ENCODE assay signal across 25 cellular contexts in the genomic region with DNA sequence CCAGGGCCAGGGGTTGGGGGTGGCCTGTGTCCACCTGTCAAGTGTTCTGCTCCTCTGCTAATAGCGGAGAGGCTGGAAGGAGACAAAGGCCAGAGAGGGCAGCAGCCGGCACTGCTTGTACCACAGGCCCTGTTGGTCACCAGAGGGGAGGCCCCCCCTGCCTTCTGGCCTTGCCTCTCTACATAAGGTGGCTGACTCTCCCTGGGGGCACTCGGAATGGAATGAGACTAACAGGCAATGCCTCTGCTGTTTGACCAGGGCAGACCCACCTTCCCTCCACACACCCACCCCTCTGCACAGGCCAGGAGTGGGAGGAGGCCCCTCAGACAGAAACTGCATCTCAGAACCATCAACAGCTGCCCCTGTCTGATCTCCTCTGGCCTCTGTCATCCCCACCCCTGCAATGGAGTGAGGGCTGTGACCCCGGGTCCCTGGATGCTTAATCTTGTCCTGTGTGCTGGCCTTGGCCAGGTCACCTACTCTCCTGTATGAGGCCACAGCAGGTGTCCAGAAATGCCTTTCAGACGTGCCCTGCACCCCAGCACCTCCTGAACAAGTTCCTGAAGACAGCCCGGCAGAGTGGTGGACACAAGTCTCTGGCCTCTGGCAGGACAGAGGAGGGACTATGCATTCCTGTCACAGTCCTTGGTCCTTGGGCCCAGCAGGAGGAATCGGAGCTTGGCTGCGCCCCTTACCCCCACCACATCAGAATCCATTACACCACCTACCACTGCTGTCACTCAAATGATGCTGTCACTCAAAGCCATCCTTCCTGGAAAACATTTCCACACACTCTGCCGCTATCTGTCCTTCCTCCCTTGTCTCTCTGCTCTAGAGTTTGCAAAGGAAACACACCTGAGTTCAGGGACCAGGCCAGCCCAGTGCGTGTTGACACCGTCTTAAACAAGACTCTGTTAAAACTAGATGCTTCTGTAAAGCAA.
DNase-seq lines count a peak whose midpoint lies in the region; ATAC-seq, FAIRE-seq and TF ChIP-seq lines count a peak whose summit lies in the region.
"Had no signal": no experiment of that assay in that cellular context is flagged by ENCODE, and none has a peak within 500 bp of the region (broad histone marks: within the 10 kb centered on the region; RNA-seq: fewer than 3 reads in every experiment).

No MANE protein-coding gene starts in this region.

- H3K27me3 Mint-ChIP-seq in activated CD4-positive, alpha-beta memory T cell treated with anti-CD3 and anti-CD28 coated beads, Interleukin-2, amount 10 ng/mL, durations not matched to agents 7 days and 5 days: no peaks in the 10 kb centered on the region
- H3K27me3 Mint-ChIP-seq in activated CD4-positive, alpha-beta memory T cell treated with anti-CD3 and anti-CD28 coated beads for 36 hours: no peaks in the 10 kb centered on the region
- H3K27me3 Mint-ChIP-seq in activated naive CD8-positive, alpha-beta T cell treated with anti-CD3 and anti-CD28 coated beads, Interleukin-2, amount 10 ng/mL, durations not matched to agents 7 days and 5 days: no peaks in the 10 kb centered on the region

- intact Hi-C loops in activated CD4-positive, alpha-beta memory T cell treated with anti-CD3 and anti-CD28 coated beads for 36 hours (cut with micrococcal nuclease): no loop called here
- intact Hi-C loops in kidney (cut with DNase I): no loop called here
- intact Hi-C loops in sigmoid colon (cut with DNase I): no loop called here

- TF ChIP-seq POLR2A in sigmoid colon (IDR thresholded peaks at IDR 0.05): no peak

- no peak overlapping the region for H3K9ac ChIP-seq in kidney (ENCODE audit: low read length in 2 of 2)
- H3K9ac ChIP-seq: GM23248, neural progenitor cell had no signal

- POLR2A ChIA-PET in activated CD4-positive, alpha-beta memory T cell treated with anti-CD3 and anti-CD28 coated beads, Interleukin-2, amount 10 ng/mL, durations not matched to agents 7 days and 5 days (lab: Charles Lee): no interaction called here
- POLR2A ChIA-PET in activated CD4-positive, alpha-beta memory T cell treated with anti-CD3 and anti-CD28 coated beads for 36 hours (lab: Charles Lee): no interaction called here
- POLR2A ChIA-PET in activated naive CD8-positive, alpha-beta T cell treated with anti-CD3 and anti-CD28 coated beads, Interleukin-2, amount 10 ng/mL, durations not matched to agents 7 days and 5 days (lab: Charles Lee): interaction anchor here (0.6 kb wide), 1 partner anchor 18 kb away, joined by 3 read pairs; no protein-coding TSS in a partner anchor

- 95 to 96% methylated on average over 11 of the region's 11 CpGs for WGBS in sigmoid colon, 2 donors

- no peak for TF ChIP-seq EP300 in sigmoid colon (IDR thresholded peaks at IDR 0.05)

- H3K36me3 Mint-ChIP-seq in activated CD4-positive, alpha-beta memory T cell treated with anti-CD3 and anti-CD28 coated beads, Interleukin-2, amount 10 ng/mL, durations not matched to agents 7 days and 5 days (ENCODE audit: low read depth): peaks cover 65% of the 10 kb centered on the region
- peaks cover 67% of the 10 kb centered on the region for H3K36me3 Mint-ChIP-seq in activated CD4-positive, alpha-beta memory T cell treated with anti-CD3 and anti-CD28 coated beads for 36 hours
- peaks cover 59% of the 10 kb centered on the region for H3K36me3 Mint-ChIP-seq in activated naive CD8-positive, alpha-beta T cell treated with anti-CD3 and anti-CD28 coated beads, Interleukin-2, amount 10 ng/mL, durations not matched to agents 7 days and 5 days

- no peak overlapping the region for H3K4me3 Mint-ChIP-seq in activated CD4-positive, alpha-beta memory T cell treated with anti-CD3 and anti-CD28 coated beads, Interleukin-2, amount 10 ng/mL, durations not matched to agents 7 days and 5 days
- H3K4me3 Mint-ChIP-seq in activated CD4-positive, alpha-beta memory T cell treated with anti-CD3 and anti-CD28 coated beads for 36 hours: no peak overlapping the region
- H3K4me3 Mint-ChIP-seq in activated naive CD8-positive, alpha-beta T cell treated with anti-CD3 and anti-CD28 coated beads, Interleukin-2, amount 10 ng/mL, durations not matched to agents 7 days and 5 days: no peak overlapping the region
- H3K4me3 Mint-ChIP-seq: neural progenitor cell had no signal

- TF ChIP-seq CTCF in kidney (IDR thresholded peaks at IDR 0.05; ENCODE audit: borderline replicate concordance, extremely low read depth, insufficient read depth) (no peak), sigmoid colon (IDR thresholded peaks at IDR 0.05) (no peak)

- H3K9me3 Mint-ChIP-seq in activated CD4-positive, alpha-beta memory T cell treated with anti-CD3 and anti-CD28 coated beads, Interleukin-2, amount 10 ng/mL, durations not matched to agents 7 days and 5 days: peaks cover 22% of the 10 kb centered on the region
- H3K9me3 Mint-ChIP-seq in activated CD4-positive, alpha-beta memory T cell treated with anti-CD3 and anti-CD28 coated beads for 36 hours: peaks cover 36% of the 10 kb centered on the region
- H3K9me3 Mint-ChIP-seq in activated naive CD8-positive, alpha-beta T cell treated with anti-CD3 and anti-CD28 coated beads, Interleukin-2, amount 10 ng/mL, durations not matched to agents 7 days and 5 days: peaks cover 24% of the 10 kb centered on the region

- H3K27ac ChIP-seq in kidney (ENCODE audit: low read depth in 2 of 2, low read length in 2 of 2): no peak overlapping the region
- H3K27ac ChIP-seq in sigmoid colon: no peak overlapping the region
- H3K27ac ChIP-seq: 22Rv1, breast epithelium, gastrocnemius medialis, GM23248, neural progenitor cell, thyroid gland, VCaP had no signal

- FAIRE-seq in kidney (lab: Jason Lieb, UNC) (no peak), urothelium cell line (lab: Jason Lieb, UNC) (no peak)

- H3K36me3 ChIP-seq in kidney (ENCODE audit: control insufficient read depth in 1 of 2, insufficient read depth in 2 of 2, low read length in 2 of 2): peaks cover 11 to 16% of the 10 kb centered on the region in 2 donors
- peaks cover 13 to 36% (median 26%) of the 10 kb centered on the region in 4 donors for H3K36me3 ChIP-seq in sigmoid colon
- H3K36me3 ChIP-seq: breast epithelium had no signal

- H3K4me1 ChIP-seq in kidney (ENCODE audit: control insufficient read depth in 1 of 2, insufficient read depth in 1 of 2, low read depth in 1 of 2, low read length in 2 of 2) (no peaks in the 10 kb centered on the region), sigmoid colon (no peaks in the 10 kb centered on the region)
- H3K4me1 ChIP-seq: breast epithelium, gastrocnemius medialis, neural progenitor cell, thyroid gland had no signal

- H3K9me3 ChIP-seq in kidney (ENCODE audit: control insufficient read depth in 1 of 2, low read length in 2 of 2) (peaks cover 9 to 21% of the 10 kb centered on the region in 2 donors), sigmoid colon (peaks cover 10 to 20% (median 16%) of the 10 kb centered on the region in 4 donors)
- H3K9me3 ChIP-seq: thyroid gland had no signal

- no peak for DNase-seq in activated CD4-positive, alpha-beta memory T cell treated with anti-CD3 and anti-CD28 coated beads, Interleukin-2, amount 10 ng/mL, durations not matched to agents 7 days and 5 days
- no peak for DNase-seq in activated CD4-positive, alpha-beta memory T cell treated with anti-CD3 and anti-CD28 coated beads for 36 hours
- peak; percentile 20 for DNase-seq in activated naive CD8-positive, alpha-beta T cell treated with anti-CD3 and anti-CD28 coated beads, Interleukin-2, amount 10 ng/mL, durations not matched to agents 7 days and 5 days
- DNase-seq in kidney (peak; percentile 30), sigmoid colon (peak; percentile 46), epidermal melanocyte (ENCODE audit: insufficient read length, low spot score) (no peak), urothelium cell line (ENCODE audit: low spot score) (no peak)
- DNase-seq: activated T-cell treated with anti-CD3 and anti-CD28 coated beads, Interleukin-2, amount 50 U/mL, for 1 hour; COR-L47; EL; gastrocnemius medialis; GM23248; kidney glomerular epithelial cell; midbrain; NCI-H2107; NCI-H524; retina; SIG-M5; stimulated activated naive CD4-positive, alpha-beta T cell treated with Interleukin-2 at 50 U/mL for 16 hours; thyroid gland had no signal

- CTCF ChIA-PET in activated CD4-positive, alpha-beta memory T cell treated with anti-CD3 and anti-CD28 coated beads, Interleukin-2, amount 10 ng/mL, durations not matched to agents 7 days and 5 days (lab: Charles Lee): no interaction called here
- CTCF ChIA-PET in activated CD4-positive, alpha-beta memory T cell treated with anti-CD3 and anti-CD28 coated beads for 36 hours (lab: Charles Lee): no interaction called here

- ATAC-seq in activated naive CD8-positive, alpha-beta T cell treated with anti-CD3 and anti-CD28 coated beads, Interleukin-2, amount 10 ng/mL, durations not matched to agents 7 days and 5 days (ENCODE audit: low read depth): no peak
- ATAC-seq in HG03025 (IDR thresholded peaks at IDR 0.05; ENCODE audit: low FRiP score, unreplicated experiment): no peak
- ATAC-seq: gastrocnemius medialis had no signal

- H3K27me3 ChIP-seq in sigmoid colon: no peaks in the 10 kb centered on the region
- H3K27me3 ChIP-seq: breast epithelium, gastrocnemius medialis, neural progenitor cell, thyroid gland had no signal

- H3K4me3 ChIP-seq in kidney (ENCODE audit: low read length in 2 of 2) (no peak overlapping the region), sigmoid colon (no peak overlapping the region)
- H3K4me3 ChIP-seq: breast epithelium, gastrocnemius medialis, GM23248, neural progenitor cell, thyroid gland had no signal

- H3K27ac Mint-ChIP-seq in activated CD4-positive, alpha-beta memory T cell treated with anti-CD3 and anti-CD28 coated beads, Interleukin-2, amount 10 ng/mL, durations not matched to agents 7 days and 5 days: peak overlapping the region; percentile 12
- no peak overlapping the region for H3K27ac Mint-ChIP-seq in activated CD4-positive, alpha-beta memory T cell treated with anti-CD3 and anti-CD28 coated beads for 36 hours
- H3K27ac Mint-ChIP-seq in activated naive CD8-positive, alpha-beta T cell treated with anti-CD3 and anti-CD28 coated beads, Interleukin-2, amount 10 ng/mL, durations not matched to agents 7 days and 5 days: no peak overlapping the region
- H3K27ac Mint-ChIP-seq: neural progenitor cell had no signal

- no peaks in the 10 kb centered on the region for H3K4me1 Mint-ChIP-seq in activated CD4-positive, alpha-beta memory T cell treated with anti-CD3 and anti-CD28 coated beads, Interleukin-2, amount 10 ng/mL, durations not matched to agents 7 days and 5 days
- no peaks in the 10 kb centered on the region for H3K4me1 Mint-ChIP-seq in activated CD4-positive, alpha-beta memory T cell treated with anti-CD3 and anti-CD28 coated beads for 36 hours (ENCODE audit: low read depth)
- no peaks in the 10 kb centered on the region for H3K4me1 Mint-ChIP-seq in activated naive CD8-positive, alpha-beta T cell treated with anti-CD3 and anti-CD28 coated beads, Interleukin-2, amount 10 ng/mL, durations not matched to agents 7 days and 5 days
- H3K4me1 Mint-ChIP-seq: neural progenitor cell had no signal

Comparison
In these comparisons a context has a peak if more than half of its experiments do, and no peak if none do; other contexts are left out.
1. DNase-seq: peak in activated naive CD8-positive, alpha-beta T cell treated with anti-CD3 and anti-CD28 coated beads, Interleukin-2, amount 10 ng/mL, durations not matched to agents 7 days and 5 days (single experiment), kidney (single experiment) and sigmoid colon (single experiment); none in activated CD4-positive, alpha-beta memory T cell treated with anti-CD3 and anti-CD28 coated beads, Interleukin-2, amount 10 ng/mL, durations not matched to agents 7 days and 5 days (single experiment), activated CD4-positive, alpha-beta memory T cell treated with anti-CD3 and anti-CD28 coated beads for 36 hours (single experiment), epidermal melanocyte (single experiment) and urothelium cell line (single experiment).